In the genomic region with DNA sequence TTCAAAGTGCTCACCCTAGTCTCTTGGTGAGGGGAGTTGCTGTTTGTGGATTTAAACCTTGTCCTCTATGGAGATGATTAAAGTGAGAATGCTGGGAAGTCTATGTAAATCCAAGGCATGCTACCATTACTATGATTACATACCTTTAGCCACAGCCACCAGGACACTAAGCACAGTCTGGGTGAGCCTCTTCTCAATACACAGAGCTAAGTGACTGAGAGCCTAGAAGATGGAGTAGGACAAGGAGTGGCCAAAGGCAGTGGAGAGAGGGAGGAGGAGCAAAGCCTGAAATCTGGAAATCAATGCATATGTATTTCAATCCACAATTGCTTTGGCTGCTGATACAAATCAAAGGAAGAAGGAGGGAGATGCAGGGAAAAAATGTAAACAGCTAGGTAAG, we compare ENCODE assay signal across 17 cellular contexts. TPM values are rescaled to one million over a fixed set of nuclear protein-coding genes. Genes with fewer than 3 reads are reported as not detected.
DNase-seq lines count a peak whose midpoint lies in the region; ATAC-seq and TF ChIP-seq lines count a peak whose summit lies in the region.
"Had no signal": no experiment of that assay in that cellular context is flagged by ENCODE, and none has a peak within 500 bp of the region (broad histone marks: within the 10 kb centered on the region; RNA-seq: fewer than 3 reads in every experiment).

No MANE protein-coding gene starts in this region.

- BruUV-seq in HCT116 (replicated peaks; lab: Mats Ljungman, UMichigan), result no TSS peak

- TF ChIP-seq CTCF in GM23338 (conservative IDR thresholded peaks at IDR 0.05; ENCODE audit: low read depth in 2 of 2) (no peak), HCT116 (IDR thresholded peaks at IDR 0.05 in 2 of 3, conservative IDR thresholded peaks at IDR 0.05 in 1 of 3; ENCODE audit: borderline replicate concordance in 1 of 3, insufficient read depth in 1 of 3, low read depth in 2 of 3, low read length in 2 of 3) (no peak), WTC11 (IDR thresholded peaks at IDR 0.05) (no peak)

- H3K4me3 Mint-ChIP-seq in GM23338, result no peak overlapping the region
- H3K4me3 Mint-ChIP-seq in WTC11, result no peak overlapping the region
- H3K4me3 Mint-ChIP-seq: CD4-positive, alpha-beta memory T cell; HFFc6 had no signal

- no peak for TF ChIP-seq RAD21 in HCT116 (IDR thresholded peaks at IDR 0.05; ENCODE audit: low read depth)

- TF ChIP-seq POLR2A in HCT116 (IDR thresholded peaks at IDR 0.05; ENCODE audit: borderline replicate concordance, extremely low read depth, insufficient read depth, insufficient read length), result no peak

- H4K8ac ChIP-seq in mesendoderm (ENCODE audit: low read depth, low read length), result no peak overlapping the region

- H2AFZ ChIP-seq in GM23338, result 0 out of 2 replicates have a peak overlapping the region, but pooled peaks have one; percentile 32
- H2AFZ ChIP-seq in HCT116 (ENCODE audit: low read depth, low read length, poor library complexity, severe bottlenecking), result no peak overlapping the region

- no peak overlapping the region for H3K9ac ChIP-seq in HCT116 (ENCODE audit: low read length)
- H3K9ac ChIP-seq in mesendoderm (ENCODE audit: low read length), result no peak overlapping the region

- H3K79me1 ChIP-seq in mesendoderm (ENCODE audit: low read length), result no peaks in the 10 kb centered on the region

- H3K18ac ChIP-seq in mesendoderm (ENCODE audit: low read length), result no peak overlapping the region

- no peaks in the 10 kb centered on the region for H3K9me3 ChIP-seq in HCT116 (ENCODE audit: control insufficient read depth in 1 of 2, insufficient read depth in 1 of 2, low read depth in 1 of 2, low read length in 2 of 2)

- no peak overlapping the region for H3K4ac ChIP-seq in mesendoderm (ENCODE audit: low read depth, low read length)

- intact Hi-C loops in HCT116 (cut with micrococcal nuclease), result no loop called here

- H3K4me2 ChIP-seq in GM23338, result no peak overlapping the region
- no peak overlapping the region for H3K4me2 ChIP-seq in HCT116 (ENCODE audit: low read length)
- no peak overlapping the region for H3K4me2 ChIP-seq in mesendoderm (ENCODE audit: low read length)

- H3K9me3 Mint-ChIP-seq in GM23338 (peaks cover 4% of the 10 kb centered on the region; the same call in 1 of the 3 replicates), WTC11 (peaks cover 4% of the 10 kb centered on the region)
- H3K9me3 Mint-ChIP-seq: CD4-positive, alpha-beta memory T cell; HFFc6 had no signal

- no peak overlapping the region for H3K4me3 ChIP-seq in GM23338
- no peak overlapping the region for H3K4me3 ChIP-seq in HCT116 (replicated peaks in 1 of 2; ENCODE audit: low read depth in 1 of 2, low read length in 2 of 2)
- H3K4me3 ChIP-seq in mesendoderm (ENCODE audit: low read length), result no peak overlapping the region

- H2BK15ac ChIP-seq in mesendoderm (replicated peaks; ENCODE audit: low read depth), result no peak overlapping the region

- H3K4me1 Mint-ChIP-seq in GM23338 (peaks cover 24% of the 10 kb centered on the region; the same call in 2 of the 3 replicates), WTC11 (peaks cover 29% of the 10 kb centered on the region)

- H3K36me3 Mint-ChIP-seq in GM23338 (ENCODE audit: low read depth) (peaks cover 4% of the 10 kb centered on the region; the same call in 1 of the 3 replicates), WTC11 (peaks cover 1% of the 10 kb centered on the region)
- H3K36me3 Mint-ChIP-seq: CD4-positive, alpha-beta memory T cell had no signal

- H3K27ac Mint-ChIP-seq in GM23338 (no peak overlapping the region), WTC11 (no peak overlapping the region)
- H3K27ac Mint-ChIP-seq: CD4-positive, alpha-beta memory T cell; HFFc6 had no signal

- no peak overlapping the region for H3K56ac ChIP-seq in mesendoderm (ENCODE audit: low read length)

- no peak overlapping the region for H3K23ac ChIP-seq in mesendoderm (ENCODE audit: low read length)

- ATAC-seq in GM23338, result no peak
- no peak for ATAC-seq in HCT116
- peak; percentile 79 for ATAC-seq in WTC11

- no peaks in the 10 kb centered on the region for H3F3A ChIP-seq in GM23338 (replicated peaks; ENCODE audit: low read depth)

- no peak overlapping the region for H4K5ac ChIP-seq in mesendoderm (ENCODE audit: low read length)

- DNase-seq in GM23338 (ENCODE audit: low spot score) (no peak), HCT116 (ENCODE audit: low read depth, low spot score) (no peak), WTC11 (ENCODE audit: low spot score) (no peak), mesendoderm (peak; percentile 56), SIG-M5 (lab: John Stamatoyannopoulos, UW) (no peak), NCI-H524 (lab: John Stamatoyannopoulos, UW) (no peak), KG1 (lab: John Stamatoyannopoulos, UW) (no peak)
- DNase-seq: C1 segment of cervical spinal cord; Calu3; CD4-positive, alpha-beta memory T cell; COR-L47; DMS53; DMS79 treated with DMSO at 0.1 percent for 48 hours; GF-D8; H7; HFFc6 had no signal

- no peaks in the 10 kb centered on the region for H4K20me1 ChIP-seq in GM23338 (replicated peaks; ENCODE audit: insufficient read depth)
- H4K20me1 ChIP-seq in HCT116 (ENCODE audit: insufficient read depth), result no peaks in the 10 kb centered on the region

- H2BK120ac ChIP-seq in mesendoderm (ENCODE audit: low read depth, low read length), result no peak overlapping the region

- CTCF ChIA-PET in HCT116 (lab: Charles Lee), result no interaction called here
- CTCF ChIA-PET in WTC11 (lab: Charles Lee), result interaction anchor here (0.8 kb wide), 1 partner anchor 204 kb away, joined by 3 read pairs; no protein-coding TSS in a partner anchor

- POLR2A ChIA-PET in HCT116 (lab: Charles Lee) (no interaction called here), WTC11 (lab: Charles Lee) (no interaction called here)

- H3K27ac ChIP-seq in GM23338 (ENCODE audit: low read depth) (no peak overlapping the region), HCT116 (ENCODE audit: low read depth, low read length) (no peak overlapping the region), mesendoderm (ENCODE audit: low read depth, low read length) (no peak overlapping the region)

- no peaks in the 10 kb centered on the region for H3K27me3 ChIP-seq in GM23338 (ENCODE audit: insufficient read depth)
- no peaks in the 10 kb centered on the region for H3K27me3 ChIP-seq in HCT116 (ENCODE audit: insufficient read depth, low read length)
- H3K27me3 ChIP-seq in mesendoderm (ENCODE audit: insufficient read depth, low read length, poor library complexity), result no peaks in the 10 kb centered on the region

- H2AK5ac ChIP-seq in mesendoderm (ENCODE audit: low read length), result no peak overlapping the region

- no peaks in the 10 kb centered on the region for H3K79me2 ChIP-seq in GM23338 (replicated peaks; ENCODE audit: insufficient read depth)
- no peaks in the 10 kb centered on the region for H3K79me2 ChIP-seq in HCT116 (ENCODE audit: insufficient read depth, low read length)
- H3K79me2 ChIP-seq in mesendoderm (ENCODE audit: control insufficient read depth, insufficient read depth, low read length), result no peaks in the 10 kb centered on the region

- H3K4me1 ChIP-seq in GM23338 (ENCODE audit: insufficient read depth) (no peaks in the 10 kb centered on the region; the same call in 1 of the 2 replicates), HCT116 (ENCODE audit: control insufficient read depth in 1 of 2, insufficient read depth in 2 of 2, low read length in 2 of 2) (no peaks in the 10 kb centered on the region; a peak in 1 of 4 replicates), mesendoderm (ENCODE audit: control insufficient read depth, low read depth, low read length) (peaks cover 7% of the 10 kb centered on the region)

- H3K36me3 ChIP-seq in GM23338 (ENCODE audit: insufficient read depth), result no peaks in the 10 kb centered on the region
- H3K36me3 ChIP-seq in HCT116 (ENCODE audit: control insufficient read depth in 1 of 2, insufficient read depth in 2 of 2, low read length in 2 of 2), result no peaks in the 10 kb centered on the region
- H3K36me3 ChIP-seq in mesendoderm (ENCODE audit: control insufficient read depth, insufficient read depth, low read length), result no peaks in the 10 kb centered on the region

- no peak overlapping the region for H2BK5ac ChIP-seq in mesendoderm (ENCODE audit: low read length)

- H3K9me2 ChIP-seq in GM23338 (ENCODE audit: insufficient read depth) (peaks cover under 1% of the 10 kb centered on the region; the same call in 1 of the 2 replicates), HCT116 (ENCODE audit: insufficient read depth) (no peaks in the 10 kb centered on the region)

- RAD21 ChIA-PET in HCT116 (lab: Charles Lee; ENCODE audit: low non-redundant PET in 1 of 2, low total read pairs in 2 of 2, uncharacterized antibody in 2 of 2, unreplicated experiment in 2 of 2), result no interaction called here

- H3K27me3 Mint-ChIP-seq in GM23338 (ENCODE audit: insufficient read depth, low read depth, poor library complexity) (peaks cover 2% of the 10 kb centered on the region), WTC11 (ENCODE audit: low read depth) (no peaks in the 10 kb centered on the region)
- H3K27me3 Mint-ChIP-seq: CD4-positive, alpha-beta memory T cell had no signal

TF ChIP-seq in HCT116, 20 proteins besides CTCF, POLR2A, EP300 and RAD21 (continues in another document):
- 0 out of 2 replicates have a peak, but pooled peaks have one; percentile 14 for TF ChIP-seq SP1 (IDR thresholded peaks at IDR 0.05; ENCODE audit: low read depth)

TF ChIP-seq in WTC11, 78 proteins besides CTCF, POLR2A, EP300 and RAD21 (continues in another document):
- TF ChIP-seq GRHL2 (CRISPR knock-in tag; IDR thresholded peaks at IDR 0.05; ENCODE audit: insufficient replicate concordance, severe bottlenecking) (no peak), TP53 (CRISPR knock-in tag; IDR thresholded peaks at IDR 0.05) (no peak), MYBL2 (CRISPR knock-in tag; IDR thresholded peaks at IDR 0.05) (no peak), SMAD4 (CRISPR knock-in tag; IDR thresholded peaks at IDR 0.05) (no peak)
- TF ChIP-seq, protein P1, sequence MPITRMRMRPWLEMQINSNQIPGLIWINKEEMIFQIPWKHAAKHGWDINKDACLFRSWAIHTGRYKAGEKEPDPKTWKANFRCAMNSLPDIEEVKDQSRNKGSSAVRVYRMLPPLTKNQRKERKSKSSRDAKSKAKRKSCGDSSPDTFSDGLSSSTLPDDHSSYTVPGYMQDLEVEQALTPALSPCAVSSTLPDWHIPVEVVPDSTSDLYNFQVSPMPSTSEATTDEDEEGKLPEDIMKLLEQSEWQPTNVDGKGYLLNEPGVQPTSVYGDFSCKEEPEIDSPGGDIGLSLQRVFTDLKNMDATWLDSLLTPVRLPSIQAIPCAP (CRISPR knock-in tag; IDR thresholded peaks at IDR 0.05), result no peak

RNA-seq across cellular contexts. Expression of a gene that starts 12.7 kb away (rescaled TPM):
- 21.5 and 24.6 TPM in 2 replicates for total RNA-seq in GM23338 (2014; rRNA removed; shearing (Covaris generic))
- polyA plus RNA-seq in GM23338 (2016; fragmentation: Nextera tagmentation; extraction: Ambion mirVana), result 18.2 and 18.6 TPM in 2 replicates
- total RNA-seq in HCT116 (2021; ENCODE audit: unreplicated experiment) (56.8 TPM), WTC11 (2021) (19.1 to 22.7 TPM (median 20.8 TPM) in 3 replicates)
- 26.5 and 37.8 TPM in 2 replicates for polyA plus RNA-seq in HCT116 (2012)
- polyA plus RNA-seq in mesendoderm (2013, experiment 1 of 2), result 5.9 TPM
- polyA plus RNA-seq in mesendoderm (2013, experiment 2 of 2), result 6.0 TPM
- total RNA-seq: G401 had no signal
